In genomic region chr6:42526616-42527015, GRCh38 we compare ENCODE assay signal across 23 cellular contexts. TPM values are rescaled to one million over a fixed set of nuclear protein-coding genes. Genes with fewer than 3 reads are reported as not detected.
DNase-seq lines count a peak whose midpoint lies in the region; ATAC-seq, FAIRE-seq and TF ChIP-seq lines count a peak whose summit lies in the region.
"Had no signal": no experiment of that assay in that cellular context is flagged by ENCODE, and none has a peak within 500 bp of the region (broad histone marks: within the 10 kb centered on the region; RNA-seq: fewer than 3 reads in every experiment).

No MANE protein-coding gene starts in this region.

- TF ChIP-seq EP300 in A549 (IDR thresholded peaks at IDR 0.05) (no peak), Ishikawa (IDR thresholded peaks at IDR 0.05; ENCODE audit: borderline replicate concordance) (no peak), K562 (IDR thresholded peaks at IDR 0.05; ENCODE audit: low read length) (no peak)

- H3K4me1 ChIP-seq in A549: no peaks in the 10 kb centered on the region; the same call in 2 of the 3 replicates
- no peaks in the 10 kb centered on the region; a peak in 1 of 5 replicates for H3K4me1 ChIP-seq in K562 (replicated peaks in 1 of 2; ENCODE audit: control insufficient read depth in 2 of 2, insufficient read depth in 2 of 2, low read length in 2 of 2)
- peaks cover 18% of the 10 kb centered on the region for H3K4me1 ChIP-seq in osteoblast (ENCODE audit: insufficient read depth, low read length)
- H3K4me1 ChIP-seq: BE2C, BLaER1 had no signal

- H3K9me3 ChIP-seq in A549 (no peaks in the 10 kb centered on the region), K562 (replicated peaks; ENCODE audit: control insufficient read depth, insufficient read depth, low read depth, low read length) (no peaks in the 10 kb centered on the region), osteoblast (ENCODE audit: low read depth, low read length) (no peaks in the 10 kb centered on the region)
- H3K9me3 ChIP-seq: BE2C, BLaER1 had no signal

- 93% methylated on average over 3 of the region's 3 CpGs for WGBS in A549 (ENCODE audit: missing lambda C conversion rate)
- WGBS in K562 (ENCODE audit: insufficient coverage, low coverage, missing lambda C conversion rate): 41% methylated on average over 3 of the region's 3 CpGs

- TF ChIP-seq RAD21 in A549 (conservative IDR thresholded peaks at IDR 0.05 in 1 of 2, IDR thresholded peaks at IDR 0.05 in 1 of 2) (no peak), Ishikawa (IDR thresholded peaks at IDR 0.05; ENCODE audit: low read depth) (no peak), K562 (CRISPR knock-in tag; conservative IDR thresholded peaks at IDR 0.05 in 1 of 2, IDR thresholded peaks at IDR 0.05 in 1 of 2) (no peak)

- in situ Hi-C loops in K562 (cut with MboI): loop anchor here (25.0 kb wide), 1 partner anchor 214 kb away; no protein-coding TSS in a partner anchor

- H3K9ac ChIP-seq in K562 (ENCODE audit: insufficient read depth in 1 of 2, low read depth in 2 of 2, low read length in 2 of 2): no peak overlapping the region
- H3K9ac ChIP-seq: BLaER1 had no signal

- TF ChIP-seq POLR2A in A549 (IDR thresholded peaks at IDR 0.05; ENCODE audit: low read length) (no peak), K562 (conservative IDR thresholded peaks at IDR 0.05) (no peak), GM12891 (IDR thresholded peaks at IDR 0.05; ENCODE audit: low read depth, low read length) (no peak)

- POLR2A ChIA-PET in A549 (lab: Yijun Ruan, JAX): no interaction called here
- POLR2A ChIA-PET in K562 (lab: Yijun Ruan, JAX): interaction anchor here (0.5 to 2.8 kb wide), 3 partner anchors 11 to 164 kb away, joined by 3 to 6 read pairs (median 3); no protein-coding TSS in a partner anchor

- no peaks in the 10 kb centered on the region for H4K20me1 ChIP-seq in K562 (replicated peaks; ENCODE audit: control insufficient read depth, insufficient read depth, low read length)
- H4K20me1 ChIP-seq in osteoblast (ENCODE audit: insufficient read depth, low read length): no peaks in the 10 kb centered on the region
- H4K20me1 ChIP-seq: BLaER1 had no signal

- H3K4me2 ChIP-seq in A549 (no peak overlapping the region), K562 (ENCODE audit: insufficient read depth, low read length) (no peak overlapping the region), osteoblast (ENCODE audit: insufficient read depth, low read length) (no peak overlapping the region)
- H3K4me2 ChIP-seq: BLaER1 had no signal

- H3K79me2 ChIP-seq in K562 (ENCODE audit: control insufficient read depth, insufficient read depth, low read length): no peaks in the 10 kb centered on the region
- no peaks in the 10 kb centered on the region for H3K79me2 ChIP-seq in osteoblast (ENCODE audit: insufficient read depth, low read length)

- H3K36me3 ChIP-seq in K562 (ENCODE audit: control insufficient read depth, insufficient read depth, low read length) (no peaks in the 10 kb centered on the region), osteoblast (ENCODE audit: insufficient read depth, low read length) (no peaks in the 10 kb centered on the region)
- H3K36me3 ChIP-seq: BE2C, BLaER1 had no signal

- H3K27me3 ChIP-seq in K562 (ENCODE audit: control insufficient read depth in 2 of 2, insufficient read depth in 2 of 2, low read length in 2 of 2) (peaks cover 0 to 8% of the 10 kb centered on the region in 2 experiments; a peak in 3 of 5 replicates), osteoblast (ENCODE audit: insufficient read depth, low read length) (no peaks in the 10 kb centered on the region)
- H3K27me3 ChIP-seq: BE2C, BLaER1 had no signal

- no peaks in the 10 kb centered on the region for H3K9me1 ChIP-seq in K562 (ENCODE audit: control insufficient read depth, insufficient read depth, low read length)

- BruUV-seq in K562 (replicated peaks; lab: Mats Ljungman, UMichigan): no TSS peak

- TF ChIP-seq CTCF in A549 (IDR thresholded peaks at IDR 0.05): no peak
- TF ChIP-seq CTCF in K562 (IDR thresholded peaks at IDR 0.05 in 2 of 3, conservative IDR thresholded peaks at IDR 0.05 in 1 of 3; ENCODE audit: insufficient read depth in 2 of 3, low read depth in 1 of 3, low read length in 3 of 3): no peak
- TF ChIP-seq CTCF in osteoblast (IDR thresholded peaks at IDR 0.05; ENCODE audit: extremely low read depth, low read depth, low read length): no peak

- H2AFZ ChIP-seq in K562 (ENCODE audit: low read depth, low read length): no peak overlapping the region
- H2AFZ ChIP-seq in osteoblast (ENCODE audit: low read length): peak overlapping the region; percentile 15

- CTCF ChIA-PET in A549 (lab: Yijun Ruan, JAX): interaction anchor here (0.7 kb wide), 2 partner anchors 18 to 21 kb away, joined by 3 to 4 read pairs; no protein-coding TSS in a partner anchor
- CTCF ChIA-PET in K562 (lab: Yijun Ruan, JAX; ENCODE audit: low intra/inter-chr PET ratio): no interaction called here

- intact Hi-C loops in K562 (cut with micrococcal nuclease): no loop called here

- H3K27ac ChIP-seq in A549: no peak overlapping the region
- no peak overlapping the region for H3K27ac ChIP-seq in K562 (ENCODE audit: extremely low read depth, low read depth, low read length)
- no peak overlapping the region for H3K27ac ChIP-seq in osteoblast (ENCODE audit: low read depth, low read length)
- no peak overlapping the region for H3K27ac ChIP-seq in substantia nigra (ENCODE audit: low read depth, low read length, poor library complexity, severe bottlenecking)
- H3K27ac ChIP-seq: 22Rv1, BLaER1 had no signal

- DNase-seq in A549 (ENCODE audit: low read depth in 1 of 2, low spot score in 1 of 2) (no peak), K562 (ENCODE audit: extremely low read depth in 1 of 4, low spot score in 3 of 4) (peak in 2 of 4 experiments; percentile 68 to 69), osteoblast (ENCODE audit: insufficient read length, low spot score, missing footprints) (no peak), foreskin melanocyte (no peak), GM12891 (ENCODE audit: insufficient read length, low spot score) (no peak), substantia nigra (lab: John Stamatoyannopoulos, UW) (no peak)
- DNase-seq: ACHN; BE2C; C1 segment of cervical spinal cord; CD4-positive, alpha-beta memory T cell; CD4-positive, CD25-positive, alpha-beta regulatory T cell; CD8-positive, alpha-beta memory T cell; COR-L47; DMS 273 treated with DMSO at 0.1 percent for 48 hours; DMS79 treated with DMSO at 0.1 percent for 48 hours; GF-D8 had no signal

- ATAC-seq in A549 (no peak), K562 (0 out of 3 replicates have a peak, but pooled peaks have one; percentile 40)

- H3K4me3 ChIP-seq in A549 (no peak overlapping the region), K562 (no peak overlapping the region), osteoblast (ENCODE audit: insufficient read depth, low read length) (no peak overlapping the region)
- H3K4me3 ChIP-seq: BLaER1 had no signal

- FAIRE-seq in A549 (lab: Jason Lieb, UNC): no peak
- no peak for FAIRE-seq in K562 (lab: Jason Lieb, UNC)
- FAIRE-seq in GM12891 (lab: Jason Lieb, UNC): no peak
- FAIRE-seq: G401.6, GM12892, GM18507, GM19239 had no signal

TF ChIP-seq in A549, 52 proteins besides CTCF, POLR2A, EP300 and RAD21 (continues in another document):
- TF ChIP-seq ZFP36 (IDR thresholded peaks at IDR 0.05; ENCODE audit: borderline replicate concordance, partially characterized antibody): no peak

TF ChIP-seq in Ishikawa, 13 proteins besides CTCF, POLR2A, EP300 and RAD21 (continues in another document):
- TF ChIP-seq MAX (IDR thresholded peaks at IDR 0.05): no peak

TF ChIP-seq in K562, 482 proteins besides CTCF, POLR2A, EP300 and RAD21 (continues in another document):
- TF ChIP-seq RAD51 (IDR thresholded peaks at IDR 0.05; ENCODE audit: borderline replicate concordance, low read depth) (peak; percentile 68), ZNF121 (CRISPR knock-in tag; conservative IDR thresholded peaks at IDR 0.05) (no peak), HNRNPLL (IDR thresholded peaks at IDR 0.05; ENCODE audit: low read depth, low read length, poor library complexity, severe bottlenecking) (no peak), PRMT5 (CRISPR knock-in tag; IDR thresholded peaks at IDR 0.05) (no peak)

TF ChIP-seq in GM12891, 5 proteins besides CTCF, POLR2A, EP300 and RAD21:
- TF ChIP-seq PAX5 (IDR thresholded peaks at IDR 0.05; ENCODE audit: insufficient read depth, low read length, severe bottlenecking) (no peak), TAF1 (IDR thresholded peaks at IDR 0.05; ENCODE audit: low read depth, low read length) (no peak), SPI1 (IDR thresholded peaks at IDR 0.05; ENCODE audit: low read depth, low read length) (no peak), POLR2AphosphoS5 (IDR thresholded peaks at IDR 0.05; ENCODE audit: low read depth, low read length) (no peak), POU2F2 (IDR thresholded peaks at IDR 0.05; ENCODE audit: low read depth, low read length) (no peak)

RNA-seq across cellular contexts. Expression of gene UBR2, which starts 37.2 kb away (rescaled TPM):
- polyA plus RNA-seq in A549 (2011; rRNA removed) (12.9 and 15.2 TPM in 2 replicates), A549 (2017; fragmentation: RNase III; extraction: RNeasy Plus Mini Kit Qiagen cat#74134 plus additional on column Dnase treatment) (5.1 to 5.5 TPM (median 5.2 TPM) in 3 replicates), K562 (2011; rRNA removed) (29.5 and 35.4 TPM in 2 replicates), K562 (2014; fragmentation: Illumina TruSeq; extraction: Trizol) (17.2 and 21.4 TPM in 2 replicates), K562 (2014; fragmentation: Nextera tagmentation; extraction: Ambion mirVana) (10 to 100 TPM in 1 of 2 experiments, 1 to 10 TPM in 1; 9.1 to 13.1 TPM), K562 (2014; rRNA removed) (14.7 and 16.4 TPM in 2 replicates)
- polyA plus RNA-seq in A549 (2012; cell fraction: cytosol; rRNA removed): 2.0 TPM in 2 replicates
- polyA plus RNA-seq in A549 (2012; cell fraction: nucleus; rRNA removed): 3.1 and 5.0 TPM in 2 replicates
- 11.7 and 11.8 TPM in 2 replicates for polyA minus RNA-seq in A549 (2011; rRNA and poly(A)+ RNA removed)
- total RNA-seq in K562 (2011; cell fraction: chromatin; rRNA removed; ENCODE audit: low replicate concordance): 40.5 and 114 TPM in 2 replicates
- total RNA-seq in K562 (2011; cell fraction: nucleolus; rRNA removed): 20.5 and 25.0 TPM in 2 replicates
- total RNA-seq in K562 (2011; cell fraction: nucleoplasm; rRNA removed): 44.1 and 48.8 TPM in 2 replicates
- total RNA-seq in K562 (2014; rRNA removed) (23.4 and 26.8 TPM in 2 replicates), K562 (2014; rRNA removed; fragmentation: Illumina TruSeq; extraction: Trizol) (38.9 and 41.3 TPM in 2 replicates), K562 (2015; rRNA removed; fragmentation: Illumina TruSeq; extraction: Trizol) (34.4 and 35.0 TPM in 2 replicates), K562 (2021) (33.5 and 35.3 TPM in 2 replicates), osteoblast (31.5 and 32.1 TPM in 2 replicates)
- 8.0 and 17.6 TPM in 2 replicates for polyA plus RNA-seq in K562 (2011; cell fraction: cytosol; rRNA removed)
- polyA plus RNA-seq in K562 (2011; cell fraction: nucleus; rRNA removed): 19.9 and 29.8 TPM in 2 replicates
- polyA plus RNA-seq in K562 (2012): 15.1 and 17.7 TPM in 2 replicates
- 106 and 107 TPM in 2 replicates for polyA minus RNA-seq in K562 (2011; rRNA and poly(A)+ RNA removed)
- 22.6 and 36.3 TPM in 2 replicates for polyA minus RNA-seq in K562 (2011; cell fraction: cytosol; rRNA and poly(A)+ RNA removed)
- polyA minus RNA-seq in K562 (2011; cell fraction: nucleus; rRNA and poly(A)+ RNA removed): 19.1 and 36.5 TPM in 2 replicates
- 6.4 TPM for polyA plus RNA-seq in GM12891 (2012; ENCODE audit: low read depth, missing spikeins)

Comparison
In these comparisons a context has a peak if more than half of its experiments do, and no peak if none do; other contexts are left out.
1. Of the 35 proteins assayed by ChIP-seq in both K562 and A549: peak only in K562: none; only in A549: none; in both: USF2; in neither: 34.